In genomic region chr3:118337649-118338048, GRCh38 we compare ENCODE assay signal across 28 cellular contexts.
"Had no signal": no experiment of that assay in that cellular context is flagged by ENCODE, and none has a peak within 500 bp of the region (broad histone marks: within the 10 kb centered on the region; RNA-seq: fewer than 3 reads in every experiment).

No MANE protein-coding gene starts in this region.

- H3K4me3 Mint-ChIP-seq: dendritic cell treated with granulocyte-macrophage colony-stimulating factor and Interleukin-4, amounts not matched to agents 40 ng/mL and 50 ng/mL, for 4 days; effector memory CD8-positive, alpha-beta T cell; endodermal cell; mesothelial cell of epicardium; naive B cell had no signal

- H3K27me3 ChIP-seq: colonic mucosa, esophagus squamous epithelium, gastrocnemius medialis, heart right ventricle, left lung had no signal

- H3K9me3 ChIP-seq: colonic mucosa, gastrocnemius medialis had no signal

- H3K27me3 Mint-ChIP-seq: dendritic cell treated with granulocyte-macrophage colony-stimulating factor and Interleukin-4, amounts not matched to agents 40 ng/mL and 50 ng/mL, for 4 days; effector memory CD8-positive, alpha-beta T cell; naive B cell had no signal

- ATAC-seq: effector memory CD8-positive, alpha-beta T cell; esophagus mucosa; gastrocnemius medialis; heart right ventricle; left cardiac atrium; left lung; left ventricle myocardium superior; lower lobe of right lung; mucosa of descending colon had no signal

- H3K27ac Mint-ChIP-seq: dendritic cell treated with granulocyte-macrophage colony-stimulating factor and Interleukin-4, amounts not matched to agents 40 ng/mL and 50 ng/mL, for 4 days; effector memory CD8-positive, alpha-beta T cell; endodermal cell; mesothelial cell of epicardium; naive B cell had no signal

- H3K36me3 Mint-ChIP-seq: mesothelial cell of epicardium, naive B cell had no signal

- H3K4me1 Mint-ChIP-seq: endodermal cell, mesothelial cell of epicardium, naive B cell had no signal

- DNase-seq: colonic mucosa; cortex of kidney; effector CD8-positive, alpha-beta T cell; effector memory CD8-positive, alpha-beta T cell; endodermal cell; erythroblast; esophagus squamous epithelium; foreskin fibroblast; foreskin melanocyte; gastrocnemius medialis; glutamatergic neuron; head of caudate nucleus; heart right ventricle; hippocampal formation; left cardiac atrium; left lung; left ventricle myocardium superior; lower lobe of right lung; mesenchymal stem cell; mucosa of descending colon; naive B cell had no signal

- H3K27ac ChIP-seq: colonic mucosa, epithelial cell of prostate, esophagus squamous epithelium, gastrocnemius medialis, heart right ventricle, left lung, lower lobe of right lung had no signal

- H3K4me3 ChIP-seq: colonic mucosa, esophagus squamous epithelium, gastrocnemius medialis, heart right ventricle, left lung, lower lobe of right lung, mucosa of descending colon had no signal

- FAIRE-seq: endometrium, islet of Langerhans, keratinocyte had no signal

- H3K4me1 ChIP-seq: colonic mucosa, esophagus squamous epithelium, gastrocnemius medialis, heart right ventricle, left lung, lower lobe of right lung had no signal

- H3K36me3 ChIP-seq: colonic mucosa, esophagus squamous epithelium, gastrocnemius medialis, heart right ventricle, left lung, lower lobe of right lung had no signal
